In the genomic region with DNA sequence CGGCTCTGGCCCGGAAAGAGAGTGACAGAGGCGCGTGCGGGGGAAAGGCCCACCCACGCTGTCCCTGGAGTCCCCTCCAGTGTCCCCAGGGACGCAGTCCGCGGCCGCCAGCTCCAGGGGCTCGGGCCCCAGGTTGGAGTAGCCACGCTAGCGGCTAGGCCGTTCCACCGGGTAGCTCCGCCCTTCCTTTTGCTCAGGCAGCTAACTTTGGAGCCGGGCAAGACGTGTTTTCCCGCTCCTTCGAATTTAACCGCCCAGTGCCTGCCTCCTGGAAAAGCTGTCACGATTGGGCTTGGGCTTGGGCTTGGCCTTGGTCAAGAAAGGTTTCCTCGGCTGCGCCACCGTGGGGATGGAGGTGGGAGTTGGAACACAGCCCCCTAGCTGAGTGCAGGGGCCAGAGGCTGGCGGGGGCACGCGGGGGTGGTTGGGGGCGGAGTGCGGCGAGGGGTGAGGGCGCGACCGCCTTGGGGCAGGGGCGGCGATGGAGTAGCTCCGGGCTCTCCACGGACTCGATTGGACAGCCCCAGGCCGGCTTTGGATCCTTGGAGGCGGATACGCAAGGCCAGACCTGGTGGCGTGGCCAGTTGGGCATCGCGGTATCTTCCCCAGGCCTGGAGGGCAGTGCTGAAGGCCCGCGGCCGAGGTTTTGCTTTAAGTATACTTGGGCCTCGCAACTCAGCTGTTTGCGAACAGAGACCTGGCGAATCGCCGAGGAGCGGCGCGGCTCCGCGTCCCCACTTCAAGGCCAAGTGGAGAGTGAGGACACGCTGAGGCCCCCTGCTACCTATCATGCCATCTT, we compare ENCODE assay signal across 8 cellular contexts.
DNase-seq lines count a peak whose midpoint lies in the region; ATAC-seq and TF ChIP-seq lines count a peak whose summit lies in the region.

No MANE protein-coding gene starts in this region.

- H3K36me3 ChIP-seq in duodenal mucosa (ENCODE audit: control insufficient read depth in 1 of 2, insufficient read depth in 2 of 2, low read length in 2 of 2) (no peaks in the 10 kb centered on the region), muscle layer of duodenum (ENCODE audit: control insufficient read depth in 1 of 2, insufficient read depth in 2 of 2, low read length in 2 of 2) (no peaks in the 10 kb centered on the region)

- H3K9me3 ChIP-seq in duodenal mucosa (ENCODE audit: control insufficient read depth in 1 of 2, low read length in 2 of 2), result no peaks in the 10 kb centered on the region
- no peaks in the 10 kb centered on the region for H3K9me3 ChIP-seq in muscle layer of duodenum (ENCODE audit: control insufficient read depth in 1 of 2, low read length in 2 of 2)

- peak overlapping the region; percentile 52 to 55 for H3K9ac ChIP-seq in duodenal mucosa (ENCODE audit: low read depth in 1 of 2, low read length in 2 of 2)

- H3K4me3 ChIP-seq in duodenal mucosa (ENCODE audit: low read depth in 1 of 2, low read length in 2 of 2) (peak overlapping the region; percentile 67 to 80), muscle layer of duodenum (ENCODE audit: low read depth in 1 of 2, low read length in 2 of 2) (peak overlapping the region; percentile 56 to 57)

- ATAC-seq in HG03442 (IDR thresholded peaks at IDR 0.05; ENCODE audit: unreplicated experiment) (no peak), GM21737 (IDR thresholded peaks at IDR 0.05; ENCODE audit: unreplicated experiment) (no peak)

- H3K4me1 ChIP-seq in duodenal mucosa (ENCODE audit: control insufficient read depth in 1 of 2, insufficient read depth in 2 of 2, low read length in 2 of 2), result peaks cover 23 to 31% of the 10 kb centered on the region in 2 donors
- H3K4me1 ChIP-seq in muscle layer of duodenum (ENCODE audit: control insufficient read depth in 1 of 2, insufficient read depth in 2 of 2, low read length in 2 of 2), result peaks cover 0 to 55% of the 10 kb centered on the region in 2 donors

- in situ Hi-C loops in GM13977 (cut with MboI; ENCODE audit: low pct_unique_long_range_greater_than_20kb, low sequenced_read_pairs, unreplicated experiment), result loop anchor here (25.0 kb wide), 5 partner anchors 286 to 1461 kb away; a partner anchor contains a TSS

- TF ChIP-seq CTCF in GM13977 (IDR thresholded peaks at IDR 0.05; ENCODE audit: extremely low read depth, insufficient read depth, missing control alignments), result peak; percentile 11

- H3K27me3 ChIP-seq in duodenal mucosa (ENCODE audit: control insufficient read depth in 1 of 2, insufficient read depth in 2 of 2, low read length in 2 of 2), result peaks cover 63 to 98% of the 10 kb centered on the region in 2 donors
- H3K27me3 ChIP-seq in muscle layer of duodenum (ENCODE audit: low read depth, low read length), result peaks cover 78% of the 10 kb centered on the region

- DNase-seq in GM13977 (ENCODE audit: low spot score) (peak; percentile 38), NCI-H748 treated with DMSO at 0.1 percent for 48 hours (lab: John Stamatoyannopoulos, UW) (peak; percentile 53), SW 1271 (lab: John Stamatoyannopoulos, UW) (no peak), NCI-H1694 (lab: John Stamatoyannopoulos, UW) (no peak)

- H3K27ac ChIP-seq in duodenal mucosa (ENCODE audit: low read depth, low read length) (no peak overlapping the region), muscle layer of duodenum (ENCODE audit: low read length) (no peak overlapping the region)

Comparison
In these comparisons a context has a peak if more than half of its experiments do, and no peak if none do; other contexts are left out.
1. DNase-seq: peak in GM13977 (single experiment) and NCI-H748 treated with DMSO at 0.1 percent for 48 hours (single experiment); none in SW 1271 (0 of 2) and NCI-H1694 (single experiment).